ENCODE assay signal across 8 cellular contexts in the genomic region with DNA sequence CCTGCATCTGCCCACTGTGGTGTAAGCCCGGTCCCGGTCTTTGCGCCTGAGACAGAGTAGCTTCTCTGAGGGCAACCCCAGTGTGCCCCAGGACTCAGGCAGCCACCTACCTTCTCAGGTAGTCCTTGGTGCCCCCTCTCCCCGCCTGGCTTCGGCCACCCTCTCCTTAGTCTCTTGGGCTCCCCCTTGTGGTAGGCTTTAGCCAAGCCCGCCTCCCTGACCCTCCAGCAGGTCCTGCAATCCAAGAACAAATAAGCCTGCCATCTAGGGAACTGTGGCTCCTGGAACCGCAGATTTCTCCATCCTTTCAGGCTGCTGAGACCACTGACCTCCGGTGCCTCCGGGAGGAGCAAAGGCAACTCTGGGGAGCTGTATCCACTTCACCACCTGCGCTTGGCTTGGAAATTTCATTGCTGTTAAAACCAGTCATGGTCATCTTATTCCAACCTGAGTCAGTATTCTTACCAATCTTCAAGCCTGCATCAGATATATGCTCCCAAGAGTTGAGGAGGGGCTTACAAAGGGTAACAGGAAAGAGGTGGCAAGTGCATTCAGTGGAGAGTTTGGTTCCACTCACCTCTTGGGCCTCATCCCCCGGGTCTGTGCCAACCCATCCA. TPM values are rescaled to one million over a fixed set of nuclear protein-coding genes. Genes with fewer than 3 reads are reported as not detected.
DNase-seq lines count a peak whose midpoint lies in the region; ATAC-seq and TF ChIP-seq lines count a peak whose summit lies in the region.

No MANE protein-coding gene starts in this region.

- no peak overlapping the region for H3K27ac Mint-ChIP-seq in Calu3 (ENCODE audit: unreplicated experiment)
- H3K27ac Mint-ChIP-seq in osteocyte (ENCODE audit: unreplicated experiment): no peak overlapping the region

- CTCF ChIA-PET in Calu3 (lab: Charles Lee): interaction anchor here (1.2 kb wide), 1 partner anchor 93 kb away, joined by 3 read pairs; no protein-coding TSS in a partner anchor

- H3K27me3 Mint-ChIP-seq in Calu3 (ENCODE audit: unreplicated experiment): peaks cover 27% of the 10 kb centered on the region
- peaks cover 24% of the 10 kb centered on the region for H3K27me3 Mint-ChIP-seq in osteocyte (ENCODE audit: unreplicated experiment)

- intact Hi-C loops in Calu3 (cut with micrococcal nuclease; ENCODE audit: unreplicated experiment): loop anchor here (1.0 to 10.0 kb wide), 2 partner anchors 93 to 849 kb away; no protein-coding TSS in a partner anchor

- ATAC-seq in GM19438 (IDR thresholded peaks at IDR 0.05; ENCODE audit: low read depth, unreplicated experiment) (peak; percentile 96), HG03442 (IDR thresholded peaks at IDR 0.05; ENCODE audit: unreplicated experiment) (peak; percentile 78)

- TF ChIP-seq CTCF in Calu3 (IDR thresholded peaks at IDR 0.05; ENCODE audit: unreplicated experiment) (peak; percentile 85), osteocyte (IDR thresholded peaks at IDR 0.05) (peak; percentile 94)

- H3K4me3 Mint-ChIP-seq in Calu3 (ENCODE audit: low read depth, unreplicated experiment) (no peak overlapping the region), osteocyte (ENCODE audit: unreplicated experiment) (no peak overlapping the region)

- BruUV-seq in Calu3 (replicated peaks; lab: Mats Ljungman, UMichigan): no TSS peak

- H3K36me3 Mint-ChIP-seq in Calu3 (ENCODE audit: insufficient read depth, unreplicated experiment) (no peaks in the 10 kb centered on the region), osteocyte (ENCODE audit: unreplicated experiment) (no peaks in the 10 kb centered on the region)

- H3K4me1 Mint-ChIP-seq in Calu3 (ENCODE audit: low read depth, unreplicated experiment) (no peaks in the 10 kb centered on the region), osteocyte (ENCODE audit: unreplicated experiment) (peaks cover 2% of the 10 kb centered on the region)

- H3K9me3 Mint-ChIP-seq in Calu3 (ENCODE audit: low read depth, unreplicated experiment): peaks cover 5% of the 10 kb centered on the region
- H3K9me3 Mint-ChIP-seq in osteocyte (ENCODE audit: unreplicated experiment): no peaks in the 10 kb centered on the region

- peak; percentile 78 for DNase-seq in Calu3
- peak; percentile 86 for DNase-seq in NCI-H69 (lab: John Stamatoyannopoulos, UW)
- peak; percentile 21 for DNase-seq in activated T-cell treated with anti-CD3 and anti-CD28 coated beads for 48 hours (ENCODE audit: low read depth)
- peak; percentile 31 for DNase-seq in foreskin melanocyte
- peak; percentile 91 for DNase-seq in osteocyte (ENCODE audit: extremely low spot score, unreplicated experiment)
- no peak for DNase-seq in occipital lobe (lab: John Stamatoyannopoulos, UW)

RNA-seq across cellular contexts. Expression of gene TENM4, which starts 52.8 kb away (rescaled TPM):
- total RNA-seq in Calu3 (2022) (not detected in 2 replicates), osteocyte (69.8 and 74.1 TPM in 2 replicates), occipital lobe (112 TPM)

Comparison
In these comparisons a context has a peak if more than half of its experiments do, and no peak if none do; other contexts are left out.
1. RNA of gene TENM4, which starts 52.8 kb away (total RNA-seq): 112 TPM in occipital lobe (single experiment) and 69.8 to 74.1 TPM in osteocyte; not detected in Calu3; every median in the first group is over 10 times any median in the second.